34 cellular contexts compared by ENCODE assay signal in genomic region chr5:167512111-167512510, GRCh38.
"Had no signal": no experiment of that assay in that cellular context is flagged by ENCODE, and none has a peak within 500 bp of the region (broad histone marks: within the 10 kb centered on the region; RNA-seq: fewer than 3 reads in every experiment).

No MANE protein-coding gene starts in this region.

- H3K36me3 ChIP-seq: adrenal gland, esophagus muscularis mucosa, gastrocnemius medialis, heart right ventricle had no signal

- H3K4me3 ChIP-seq: adrenal gland, coronary artery, dorsolateral prefrontal cortex, esophagus muscularis mucosa, gastrocnemius medialis, heart right ventricle had no signal

- H3K27me3 Mint-ChIP-seq: activated CD4-positive, alpha-beta memory T cell treated with anti-CD3 and anti-CD28 coated beads for 36 hours; activated CD4-positive, alpha-beta T cell treated with anti-CD3 and anti-CD28 coated beads for 36 hours; activated CD4-positive, alpha-beta T cell treated with anti-CD3 and anti-CD28 coated beads, Interleukin-2, amount 10 ng/mL, durations not matched to agents 24 days and 14 days; activated CD8-positive, alpha-beta memory T cell treated with anti-CD3 and anti-CD28 coated beads, Interleukin-2, amount 10 ng/mL, durations not matched to agents 7 days and 5 days; activated naive CD4-positive, alpha-beta T cell treated with anti-CD3 and anti-CD28 coated beads, Interleukin-2, amount 50 U/mL, for 24 hours; activated naive CD8-positive, alpha-beta T cell treated with anti-CD3 and anti-CD28 coated beads for 36 hours; activated naive CD8-positive, alpha-beta T cell treated with anti-CD3 and anti-CD28 coated beads, Interleukin-2, amount 50 U/mL, for 24 hours; central memory CD8-positive, alpha-beta T cell; dendritic cell treated with granulocyte-macrophage colony-stimulating factor and Interleukin-4, amounts not matched to agents 40 ng/mL and 50 ng/mL, for 4 days had no signal

- DNase-seq: activated CD4-positive, alpha-beta memory T cell treated with anti-CD3 and anti-CD28 coated beads for 36 hours; activated CD4-positive, alpha-beta T cell treated with anti-CD3 and anti-CD28 coated beads for 36 hours; activated CD4-positive, alpha-beta T cell treated with anti-CD3 and anti-CD28 coated beads, Interleukin-2, amount 10 ng/mL, durations not matched to agents 24 days and 14 days; activated CD4-positive, CD25-positive, alpha-beta regulatory T cell; activated CD4-positive, CD25-positive, alpha-beta regulatory T cell treated with anti-CD3 and anti-CD28 coated beads, Interleukin-2, amount 50 U/mL, for 72 hours; activated CD8-positive, alpha-beta memory T cell treated with anti-CD3 and anti-CD28 coated beads, Interleukin-2, amount 10 ng/mL, durations not matched to agents 7 days and 5 days; activated CD8-positive, alpha-beta memory T cell treated with anti-CD3 and anti-CD28 coated beads, Interleukin-2, amount 50 U/mL, for 4 hours; activated CD8-positive, alpha-beta T cell treated with anti-CD3 and anti-CD28 coated beads, Interleukin-2, amount 10 ng/mL, durations not matched to agents 7 days and 5 days; activated effector memory CD4-positive, alpha-beta T cell treated with anti-CD3 and anti-CD28 coated beads, Interleukin-2, amount 50 U/mL, for 16 hours; activated naive CD4-positive, alpha-beta T cell treated with anti-CD3 and anti-CD28 coated beads for 36 hours; activated naive CD8-positive, alpha-beta T cell treated with anti-CD3 and anti-CD28 coated beads for 36 hours; activated naive CD8-positive, alpha-beta T cell treated with anti-CD3 and anti-CD28 coated beads, Interleukin-2, amount 50 U/mL, for 24 hours; activated T-cell treated with anti-CD3 and anti-CD28 coated beads, Interleukin-2, amount 50 U/mL, for 1 hour; activated T-cell treated with anti-CD3 and anti-CD28 coated beads, Interleukin-2, amount 50 U/mL, for 48 hours; adrenal gland; amygdala; aorta; dorsolateral prefrontal cortex; effector memory CD4-positive, alpha-beta T cell; endodermal cell; erythroblast; foreskin keratinocyte; gastrocnemius medialis; glutamatergic neuron; heart right ventricle; T-helper 2 cell had no signal

- ATAC-seq: activated CD4-positive, alpha-beta T cell treated with anti-CD3 and anti-CD28 coated beads for 36 hours; activated CD8-positive, alpha-beta memory T cell treated with anti-CD3 and anti-CD28 coated beads, Interleukin-2, amount 10 ng/mL, durations not matched to agents 7 days and 5 days; activated CD8-positive, alpha-beta T cell treated with anti-CD3 and anti-CD28 coated beads, Interleukin-2, amount 10 ng/mL, durations not matched to agents 7 days and 5 days; activated naive CD8-positive, alpha-beta T cell treated with anti-CD3 and anti-CD28 coated beads, Interleukin-2, amount 50 U/mL, for 24 hours; foreskin keratinocyte; gastrocnemius medialis; heart right ventricle had no signal

- H3K27me3 ChIP-seq: adrenal gland, dorsolateral prefrontal cortex, esophagus muscularis mucosa, gastrocnemius medialis had no signal

- H3K27ac ChIP-seq: adrenal gland, coronary artery, dorsolateral prefrontal cortex, esophagus muscularis mucosa, foreskin keratinocyte, gastrocnemius medialis, heart right ventricle had no signal

- H3K4me1 ChIP-seq: adrenal gland, esophagus muscularis mucosa, foreskin keratinocyte, gastrocnemius medialis, heart right ventricle had no signal

- H3K36me3 Mint-ChIP-seq: activated CD4-positive, alpha-beta memory T cell treated with anti-CD3 and anti-CD28 coated beads for 36 hours; activated CD8-positive, alpha-beta memory T cell treated with anti-CD3 and anti-CD28 coated beads, Interleukin-2, amount 10 ng/mL, durations not matched to agents 7 days and 5 days; activated naive CD8-positive, alpha-beta T cell treated with anti-CD3 and anti-CD28 coated beads for 36 hours; brain had no signal

- H3K9me3 Mint-ChIP-seq: activated CD4-positive, alpha-beta memory T cell treated with anti-CD3 and anti-CD28 coated beads for 36 hours; activated CD4-positive, alpha-beta T cell treated with anti-CD3 and anti-CD28 coated beads, Interleukin-2, amount 10 ng/mL, durations not matched to agents 24 days and 14 days; activated naive CD4-positive, alpha-beta T cell treated with anti-CD3 and anti-CD28 coated beads for 36 hours; activated naive CD8-positive, alpha-beta T cell treated with anti-CD3 and anti-CD28 coated beads for 36 hours; activated T-helper 1 cell treated with anti-CD3 and anti-CD28 coated beads, Interleukin-12 subunit alpha, Interleukin-12 subunit beta, Interleukin-2, Interleukin-4 antibody, amounts not matched to agents 30 ng/mL and 10 ng/mL and 1 ng/mL, durations not matched to agents 14 hours and 24 hours and 36 hours; activated T-helper 2 cell treated with anti-CD3 and anti-CD28 coated beads, Interferon-gamma antibody, Interleukin-2, Interleukin-4, amounts not matched to agents 10 μg/mL and 5 μg/mL and 100 μg/mL, durations not matched to agents 14 hours and 24 hours and 36 hours; brain; dendritic cell treated with granulocyte-macrophage colony-stimulating factor and Interleukin-4, amounts not matched to agents 40 ng/mL and 50 ng/mL, for 4 days; endodermal cell had no signal

- H3K4me3 Mint-ChIP-seq: activated CD4-positive, alpha-beta memory T cell treated with anti-CD3 and anti-CD28 coated beads for 36 hours; activated CD4-positive, alpha-beta T cell treated with anti-CD3 and anti-CD28 coated beads for 36 hours; activated CD4-positive, alpha-beta T cell treated with anti-CD3 and anti-CD28 coated beads, Interleukin-2, amount 10 ng/mL, durations not matched to agents 24 days and 14 days; activated CD8-positive, alpha-beta memory T cell treated with anti-CD3 and anti-CD28 coated beads, Interleukin-2, amount 10 ng/mL, durations not matched to agents 7 days and 5 days; activated CD8-positive, alpha-beta T cell treated with anti-CD3 and anti-CD28 coated beads, Interleukin-2, amount 10 ng/mL, durations not matched to agents 7 days and 5 days; activated naive CD4-positive, alpha-beta T cell treated with anti-CD3 and anti-CD28 coated beads for 36 hours; activated naive CD4-positive, alpha-beta T cell treated with anti-CD3 and anti-CD28 coated beads, Interleukin-2, amount 50 U/mL, for 24 hours; activated naive CD8-positive, alpha-beta T cell treated with anti-CD3 and anti-CD28 coated beads for 36 hours; activated naive CD8-positive, alpha-beta T cell treated with anti-CD3 and anti-CD28 coated beads, Interleukin-2, amount 50 U/mL, for 24 hours; activated T-helper 1 cell treated with anti-CD3 and anti-CD28 coated beads, Interleukin-12 subunit alpha, Interleukin-12 subunit beta, Interleukin-2, Interleukin-4 antibody, amounts not matched to agents 30 ng/mL and 10 ng/mL and 1 ng/mL, durations not matched to agents 14 hours and 24 hours and 36 hours; brain; central memory CD8-positive, alpha-beta T cell; dendritic cell treated with granulocyte-macrophage colony-stimulating factor and Interleukin-4, amounts not matched to agents 40 ng/mL and 50 ng/mL, for 4 days; endodermal cell had no signal

- H3K27ac Mint-ChIP-seq: activated CD4-positive, alpha-beta memory T cell treated with anti-CD3 and anti-CD28 coated beads for 36 hours; activated CD4-positive, alpha-beta T cell treated with anti-CD3 and anti-CD28 coated beads for 36 hours; activated CD4-positive, alpha-beta T cell treated with anti-CD3 and anti-CD28 coated beads, Interleukin-2, amount 10 ng/mL, durations not matched to agents 24 days and 14 days; activated CD8-positive, alpha-beta memory T cell treated with anti-CD3 and anti-CD28 coated beads, Interleukin-2, amount 10 ng/mL, durations not matched to agents 7 days and 5 days; activated CD8-positive, alpha-beta T cell treated with anti-CD3 and anti-CD28 coated beads, Interleukin-2, amount 10 ng/mL, durations not matched to agents 7 days and 5 days; activated naive CD4-positive, alpha-beta T cell treated with anti-CD3 and anti-CD28 coated beads for 36 hours; activated naive CD4-positive, alpha-beta T cell treated with anti-CD3 and anti-CD28 coated beads, Interleukin-2, amount 50 U/mL, for 24 hours; activated naive CD8-positive, alpha-beta T cell treated with anti-CD3 and anti-CD28 coated beads for 36 hours; activated naive CD8-positive, alpha-beta T cell treated with anti-CD3 and anti-CD28 coated beads, Interleukin-2, amount 50 U/mL, for 24 hours; activated T-helper 1 cell treated with anti-CD3 and anti-CD28 coated beads, Interleukin-12 subunit alpha, Interleukin-12 subunit beta, Interleukin-2, Interleukin-4 antibody, amounts not matched to agents 30 ng/mL and 10 ng/mL and 1 ng/mL, durations not matched to agents 14 hours and 24 hours and 36 hours; activated T-helper 2 cell treated with anti-CD3 and anti-CD28 coated beads, Interferon-gamma antibody, Interleukin-2, Interleukin-4, amounts not matched to agents 10 μg/mL and 5 μg/mL and 100 μg/mL, durations not matched to agents 14 hours and 24 hours and 36 hours; brain; dendritic cell treated with granulocyte-macrophage colony-stimulating factor and Interleukin-4, amounts not matched to agents 40 ng/mL and 50 ng/mL, for 4 days; endodermal cell had no signal

- H3K4me1 Mint-ChIP-seq: activated CD4-positive, alpha-beta T cell treated with anti-CD3 and anti-CD28 coated beads for 36 hours; activated CD4-positive, alpha-beta T cell treated with anti-CD3 and anti-CD28 coated beads, Interleukin-2, amount 10 ng/mL, durations not matched to agents 24 days and 14 days; activated CD8-positive, alpha-beta memory T cell treated with anti-CD3 and anti-CD28 coated beads, Interleukin-2, amount 10 ng/mL, durations not matched to agents 7 days and 5 days; activated naive CD4-positive, alpha-beta T cell treated with anti-CD3 and anti-CD28 coated beads, Interleukin-2, amount 50 U/mL, for 24 hours; activated naive CD8-positive, alpha-beta T cell treated with anti-CD3 and anti-CD28 coated beads for 36 hours; activated naive CD8-positive, alpha-beta T cell treated with anti-CD3 and anti-CD28 coated beads, Interleukin-2, amount 50 U/mL, for 24 hours; central memory CD8-positive, alpha-beta T cell had no signal
